In genomic region chr3:142580061-142580423, GRCh38 we compare ENCODE assay signal across 14 cellular contexts. TPM values are rescaled to one million over a fixed set of nuclear protein-coding genes. Genes with fewer than 3 reads are reported as not detected.
DNase-seq lines count a peak whose midpoint lies in the region; ATAC-seq and TF ChIP-seq lines count a peak whose summit lies in the region.
"Had no signal": no experiment of that assay in that cellular context is flagged by ENCODE, and none has a peak within 500 bp of the region (broad histone marks: within the 10 kb centered on the region; RNA-seq: fewer than 3 reads in every experiment).

No MANE protein-coding gene starts in this region.

- peaks cover 38% of the 10 kb centered on the region for H3K4me1 Mint-ChIP-seq in activated naive CD4-positive, alpha-beta T cell treated with anti-CD3 and anti-CD28 coated beads, Interleukin-2, amount 10 ng/mL, durations not matched to agents 7 days and 5 days
- peaks cover 33% of the 10 kb centered on the region for H3K4me1 Mint-ChIP-seq in T-helper 17 cell

- peak overlapping the region; percentile 92 to 94 for H3K27ac ChIP-seq in tibial artery
- H3K27ac ChIP-seq: HL-60 had no signal

- H3K4me3 Mint-ChIP-seq in activated naive CD4-positive, alpha-beta T cell treated with anti-CD3 and anti-CD28 coated beads, Interleukin-2, amount 10 ng/mL, durations not matched to agents 7 days and 5 days: peak overlapping the region; percentile 98
- H3K4me3 Mint-ChIP-seq in T-helper 17 cell: peak overlapping the region; percentile 96

- H3K36me3 ChIP-seq in endocrine pancreas (ENCODE audit: control insufficient read depth, insufficient read depth, low read length) (no peaks in the 10 kb centered on the region), tibial artery (no peaks in the 10 kb centered on the region)

- peak overlapping the region; percentile 94 for H3K4me3 ChIP-seq in endocrine pancreas (ENCODE audit: control insufficient read depth, insufficient read depth, low read length)
- no peak overlapping the region for H3K4me3 ChIP-seq in tibial artery

- no peak overlapping the region for H3K9ac ChIP-seq in endocrine pancreas (ENCODE audit: control insufficient read depth, insufficient read depth, low read length)

- DNase-seq in activated naive CD4-positive, alpha-beta T cell treated with anti-CD3 and anti-CD28 coated beads, Interleukin-2, amount 10 ng/mL, durations not matched to agents 7 days and 5 days: no peak
- DNase-seq in activated naive CD4-positive, alpha-beta T cell treated with anti-CD3 and anti-CD28 coated beads, Interleukin-2, amount 50 U/mL, for 16 hours: no peak
- DNase-seq in T-helper 17 cell: no peak
- no peak for DNase-seq in tibial artery
- no peak for DNase-seq in stimulated activated naive CD4-positive, alpha-beta T cell (lab: John Stamatoyannopoulos, UW)
- DNase-seq in NOMO-1 treated with DMSO at 0.1 percent for 48 hours (lab: John Stamatoyannopoulos, UW; ENCODE audit: unreplicated experiment): no peak
- DNase-seq: activated CD4-positive, CD25-positive, alpha-beta regulatory T cell; MM.1S; NCI-H2081 treated with DMSO at 0.1 percent for 48 hours; NCI-H82 had no signal

- H3K9me3 Mint-ChIP-seq in activated naive CD4-positive, alpha-beta T cell treated with anti-CD3 and anti-CD28 coated beads, Interleukin-2, amount 10 ng/mL, durations not matched to agents 7 days and 5 days: no peaks in the 10 kb centered on the region

- peaks cover 6% of the 10 kb centered on the region for H3K36me3 Mint-ChIP-seq in activated naive CD4-positive, alpha-beta T cell treated with anti-CD3 and anti-CD28 coated beads, Interleukin-2, amount 10 ng/mL, durations not matched to agents 7 days and 5 days
- peaks cover 8% of the 10 kb centered on the region for H3K36me3 Mint-ChIP-seq in T-helper 17 cell (ENCODE audit: low read depth)

- no peak for TF ChIP-seq POLR2A in GM18505 (IDR thresholded peaks at IDR 0.05; ENCODE audit: borderline replicate concordance, extremely low read depth, insufficient read depth, insufficient read length)

- H3K4me1 ChIP-seq in endocrine pancreas (ENCODE audit: control insufficient read depth, insufficient read depth, low read length) (peaks cover 15% of the 10 kb centered on the region), tibial artery (peaks cover 0 to 24% (median 10%) of the 10 kb centered on the region in 4 donors)

- H3K27ac Mint-ChIP-seq in activated naive CD4-positive, alpha-beta T cell treated with anti-CD3 and anti-CD28 coated beads, Interleukin-2, amount 10 ng/mL, durations not matched to agents 7 days and 5 days: peak overlapping the region; percentile 99
- peak overlapping the region; percentile 95 for H3K27ac Mint-ChIP-seq in T-helper 17 cell

- H3K9me3 ChIP-seq in T-helper 17 cell (ENCODE audit: control insufficient read depth, low read length, poor library complexity, severe bottlenecking) (no peaks in the 10 kb centered on the region), endocrine pancreas (ENCODE audit: control insufficient read depth, low read length) (no peaks in the 10 kb centered on the region), tibial artery (no peaks in the 10 kb centered on the region)

- intact Hi-C loops in tibial artery (cut with DNase I; ENCODE audit: low total_unique reads): no loop called here

- peaks cover 32% of the 10 kb centered on the region for H3K27me3 Mint-ChIP-seq in activated naive CD4-positive, alpha-beta T cell treated with anti-CD3 and anti-CD28 coated beads, Interleukin-2, amount 10 ng/mL, durations not matched to agents 7 days and 5 days
- peaks cover 23% of the 10 kb centered on the region for H3K27me3 Mint-ChIP-seq in T-helper 17 cell

- H3K27me3 ChIP-seq in endocrine pancreas (ENCODE audit: control insufficient read depth, insufficient read depth, low read length) (no peaks in the 10 kb centered on the region), tibial artery (no peaks in the 10 kb centered on the region)

- TF ChIP-seq CTCF in tibial artery (IDR thresholded peaks at IDR 0.05): no peak

- CTCF ChIA-PET in activated naive CD4-positive, alpha-beta T cell treated with anti-CD3 and anti-CD28 coated beads, Interleukin-2, amount 10 ng/mL, durations not matched to agents 7 days and 5 days (lab: Charles Lee): no interaction called here

- ATAC-seq in T-helper 17 cell (no peak), GM18505 (IDR thresholded peaks at IDR 0.05; ENCODE audit: unreplicated experiment) (no peak)
- ATAC-seq: Right ventricle myocardium inferior had no signal

RNA-seq across cellular contexts. Expression of gene ATR, which starts 1.5 kb away (rescaled TPM):
- total RNA-seq in T-helper 17 cell: 10 to 100 TPM; 34.0 to 35.3 TPM

RNA-seq across cellular contexts. Expression of gene PLS1, which starts 16.2 kb away (rescaled TPM):
- 1 to 10 TPM in 1 of 2 donors, under 1 TPM in 1; 0.44 to 1.0 TPM for total RNA-seq in T-helper 17 cell
